1 cellular context compared by ENCODE assay signal in genomic region chr7:129160161-129160911, GRCh38.
TF ChIP-seq lines count a peak whose summit lies in the region.

No MANE protein-coding gene starts in this region.

TF ChIP-seq in HepG2, 621 proteins besides CTCF, POLR2A, EP300 and RAD21 (continued from another document):
- TF ChIP-seq FOXJ3 (CRISPR knock-in tag; IDR thresholded peaks at IDR 0.05; ENCODE audit: borderline replicate concordance) (no peak), RFX1 (IDR thresholded peaks at IDR 0.05) (peak; percentile 54)
- TF ChIP-seq, protein P1, sequence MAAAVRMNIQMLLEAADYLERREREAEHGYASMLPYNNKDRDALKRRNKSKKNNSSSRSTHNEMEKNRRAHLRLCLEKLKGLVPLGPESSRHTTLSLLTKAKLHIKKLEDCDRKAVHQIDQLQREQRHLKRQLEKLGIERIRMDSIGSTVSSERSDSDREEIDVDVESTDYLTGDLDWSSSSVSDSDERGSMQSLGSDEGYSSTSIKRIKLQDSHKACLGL (CRISPR knock-in tag; IDR thresholded peaks at IDR 0.05) = no peak
